In the genomic region with DNA sequence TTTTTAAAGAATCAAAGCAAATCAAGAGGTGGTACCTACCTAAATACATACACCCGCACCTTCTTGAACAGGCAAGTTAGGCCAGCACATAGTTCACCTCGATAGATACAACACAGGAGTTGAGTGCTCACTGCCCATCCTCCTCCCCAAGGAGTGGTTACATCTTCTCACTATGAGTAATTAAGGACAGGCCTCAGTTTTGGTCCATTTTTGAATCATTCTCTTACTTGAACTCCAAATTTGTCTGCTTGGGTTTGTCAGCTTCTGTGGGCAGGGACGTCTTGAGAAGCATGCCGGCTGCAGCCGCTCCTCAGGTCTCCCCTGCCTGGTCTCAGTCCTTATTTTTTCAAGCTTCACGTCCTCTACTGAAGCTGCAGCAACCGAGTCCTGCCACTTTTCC, we compare ENCODE assay signal across 10 cellular contexts.
DNase-seq lines count a peak whose midpoint lies in the region; ATAC-seq and TF ChIP-seq lines count a peak whose summit lies in the region.
"Had no signal": no experiment of that assay in that cellular context is flagged by ENCODE, and none has a peak within 500 bp of the region (broad histone marks: within the 10 kb centered on the region; RNA-seq: fewer than 3 reads in every experiment).

No MANE protein-coding gene starts in this region.

- H3K9me2 ChIP-seq in OCI-LY7 (ENCODE audit: insufficient read depth, low read length), result no peaks in the 10 kb centered on the region

- H3K27ac Mint-ChIP-seq in stimulated activated naive CD8-positive, alpha-beta T cell treated with anti-CD3 and anti-CD28 coated beads, Interleukin-15, Interleukin-2, amounts not matched to agents 100 ng/mL and 50 ng/mL, for 24 hours, result peak overlapping the region; percentile 80

- intact Hi-C loops in OCI-LY7 (cut with micrococcal nuclease; ENCODE audit: unreplicated experiment), result no loop called here

- in situ Hi-C loops in ACHN (cut with HindIII; ENCODE audit: low pct_ligation_motif_present, low pct_unique_long_range_greater_than_20kb, low sequenced_read_pairs), result no loop called here

- H3K4me1 Mint-ChIP-seq in stimulated activated naive CD8-positive, alpha-beta T cell treated with anti-CD3 and anti-CD28 coated beads, Interleukin-15, Interleukin-2, amounts not matched to agents 100 ng/mL and 50 ng/mL, for 24 hours (ENCODE audit: low read depth), result peaks cover 58% of the 10 kb centered on the region

- peak overlapping the region; percentile 6 for H3K4me3 Mint-ChIP-seq in stimulated activated naive CD8-positive, alpha-beta T cell treated with anti-CD3 and anti-CD28 coated beads, Interleukin-15, Interleukin-2, amounts not matched to agents 100 ng/mL and 50 ng/mL, for 24 hours

- no TSS peak for BruUV-seq in OCI-LY7 (replicated peaks; lab: Mats Ljungman, UMichigan)

- no peaks in the 10 kb centered on the region for H3K36me3 ChIP-seq in OCI-LY7 (ENCODE audit: insufficient read depth, low read length)
- H3K36me3 ChIP-seq: BLaER1, suprapubic skin had no signal

- H4K20me1 ChIP-seq in OCI-LY7 (ENCODE audit: insufficient read depth, low read length), result no peaks in the 10 kb centered on the region
- H4K20me1 ChIP-seq: BLaER1 had no signal

- H3K36me3 Mint-ChIP-seq in stimulated activated naive CD8-positive, alpha-beta T cell treated with anti-CD3 and anti-CD28 coated beads, Interleukin-15, Interleukin-2, amounts not matched to agents 100 ng/mL and 50 ng/mL, for 24 hours (ENCODE audit: low read depth), result no peaks in the 10 kb centered on the region

- no peak overlapping the region for H3K4me3 ChIP-seq in OCI-LY7 (ENCODE audit: low read depth, low read length, poor library complexity, severe bottlenecking)
- H3K4me3 ChIP-seq: BLaER1, suprapubic skin had no signal

- H2AFZ ChIP-seq in OCI-LY7 (ENCODE audit: low read length), result no peak overlapping the region

- ATAC-seq in GM21529 (IDR thresholded peaks at IDR 0.05; ENCODE audit: unreplicated experiment), result peak; percentile 72
- ATAC-seq in HG03175 (IDR thresholded peaks at IDR 0.05; ENCODE audit: unreplicated experiment), result peak; percentile 67
- no peak for ATAC-seq in HG02970 (IDR thresholded peaks at IDR 0.05; ENCODE audit: low FRiP score, unreplicated experiment)

- CTCF ChIA-PET in OCI-LY7 (lab: Charles Lee; ENCODE audit: unreplicated experiment), result no interaction called here

- H3K9me3 ChIP-seq in OCI-LY7 (ENCODE audit: low read length), result no peaks in the 10 kb centered on the region
- H3K9me3 ChIP-seq: suprapubic skin had no signal

- H3K27ac ChIP-seq in OCI-LY7 (ENCODE audit: low read depth, low read length, poor library complexity, severe bottlenecking), result no peak overlapping the region
- H3K27ac ChIP-seq: BLaER1, suprapubic skin had no signal

- no peaks in the 10 kb centered on the region for H3K79me2 ChIP-seq in OCI-LY7 (ENCODE audit: insufficient read depth, low read depth, low read length)

- peaks cover 4% of the 10 kb centered on the region for H3K27me3 Mint-ChIP-seq in stimulated activated naive CD8-positive, alpha-beta T cell treated with anti-CD3 and anti-CD28 coated beads, Interleukin-15, Interleukin-2, amounts not matched to agents 100 ng/mL and 50 ng/mL, for 24 hours

- H3K9me3 Mint-ChIP-seq in stimulated activated naive CD8-positive, alpha-beta T cell treated with anti-CD3 and anti-CD28 coated beads, Interleukin-15, Interleukin-2, amounts not matched to agents 100 ng/mL and 50 ng/mL, for 24 hours, result peaks cover 22% of the 10 kb centered on the region

- no peak for TF ChIP-seq CTCF in OCI-LY7 (conservative IDR thresholded peaks at IDR 0.05; ENCODE audit: low read length)

- POLR2A ChIA-PET in OCI-LY7 (lab: Charles Lee), result no interaction called here

- H3K4me1 ChIP-seq in OCI-LY7 (ENCODE audit: insufficient read depth, low read length, poor library complexity, severe bottlenecking), result no peaks in the 10 kb centered on the region

- peak; percentile 23 for DNase-seq in stimulated activated CD4-positive, alpha-beta T cell treated with anti-CD3 and anti-CD28 coated beads, Interleukin-4, amount 100 ng/mL, for 24 hours
- DNase-seq in stimulated activated CD4-positive, alpha-beta T cell treated with anti-CD3 and anti-CD28 coated beads, Interleukin-2, amount 100 ng/mL, for 48 hours, result no peak
- DNase-seq in OCI-LY7 (ENCODE audit: low spot score) (no peak), ACHN (no peak)

- H3K4me2 ChIP-seq in OCI-LY7 (ENCODE audit: low read length), result no peak overlapping the region
- H3K4me2 ChIP-seq: BLaER1 had no signal
